18 cellular contexts compared by ENCODE assay signal in genomic region chr12:108455706-108456105, GRCh38. TPM values are rescaled to one million over a fixed set of nuclear protein-coding genes. Genes with fewer than 3 reads are reported as not detected.
DNase-seq lines count a peak whose midpoint lies in the region; ATAC-seq, FAIRE-seq and TF ChIP-seq lines count a peak whose summit lies in the region.
"Had no signal": no experiment of that assay in that cellular context is flagged by ENCODE, and none has a peak within 500 bp of the region (broad histone marks: within the 10 kb centered on the region; RNA-seq: fewer than 3 reads in every experiment).

No MANE protein-coding gene starts in this region.

- no peaks in the 10 kb centered on the region for H3K36me3 Mint-ChIP-seq in dendritic cell treated with granulocyte-macrophage colony-stimulating factor and Interleukin-4, amounts not matched to agents 40 ng/mL and 50 ng/mL, for 4 days (ENCODE audit: low read depth)

- no peaks in the 10 kb centered on the region for H3K9me3 Mint-ChIP-seq in dendritic cell treated with granulocyte-macrophage colony-stimulating factor and Interleukin-4, amounts not matched to agents 40 ng/mL and 50 ng/mL, for 4 days

- WGBS in prostate gland, result 70% methylated on average over 4 of the region's 4 CpGs

- H3K4me3 Mint-ChIP-seq in dendritic cell treated with granulocyte-macrophage colony-stimulating factor and Interleukin-4, amounts not matched to agents 40 ng/mL and 50 ng/mL, for 4 days, result no peak overlapping the region

- no peak overlapping the region for H3K27ac ChIP-seq in prostate gland
- H3K27ac ChIP-seq: KMS-11, PC-9 had no signal

- TF ChIP-seq POLR2A in prostate gland (IDR thresholded peaks at IDR 0.05), result no peak

- peak; percentile 21 for FAIRE-seq in GM18507 (lab: Jason Lieb, UNC)

- DNase-seq in GM12865 (ENCODE audit: low read depth) (peak; percentile 23), GM18507 (ENCODE audit: extremely low spot score, insufficient read length, low read depth) (no peak), sciatic nerve (ENCODE audit: low spot score) (no peak), prostate gland (ENCODE audit: low spot score) (no peak), SW480 (ENCODE audit: low spot score) (no peak)
- DNase-seq in stimulated activated CD4-positive, alpha-beta T cell treated with anti-CD3 and anti-CD28 coated beads, Interleukin-1b, Interleukin-23, amount 100 ng/mL, for 48 hours, result no peak
- DNase-seq: ACHN, C1 segment of cervical spinal cord, DMS79, NCI-H1092, NCI-H1436 treated with DMSO at 0.1 percent for 48 hours, NCI-H2029, NCI-H345, NCI-H524 treated with DMSO at 0.1 percent for 48 hours, PC-9 had no signal

- no peaks in the 10 kb centered on the region for H3K27me3 ChIP-seq in prostate gland (replicated peaks; ENCODE audit: insufficient read depth)

- H3K36me3 ChIP-seq in prostate gland, result no peaks in the 10 kb centered on the region
- H3K36me3 ChIP-seq: HAP-1 had no signal

- H3K4me3 ChIP-seq in GM12865 (ENCODE audit: low read depth, low read length), result no peak overlapping the region
- H3K4me3 ChIP-seq in prostate gland, result no peak overlapping the region
- H3K4me3 ChIP-seq: HAP-1, PC-9 had no signal

- H3K27ac Mint-ChIP-seq in dendritic cell treated with granulocyte-macrophage colony-stimulating factor and Interleukin-4, amounts not matched to agents 40 ng/mL and 50 ng/mL, for 4 days, result peak overlapping the region; percentile 76

- peaks cover 23% of the 10 kb centered on the region for H3K4me1 Mint-ChIP-seq in dendritic cell treated with granulocyte-macrophage colony-stimulating factor and Interleukin-4, amounts not matched to agents 40 ng/mL and 50 ng/mL, for 4 days (ENCODE audit: low read depth)

- ATAC-seq in sciatic nerve, result peak; percentile 48

- H3K27me3 Mint-ChIP-seq in dendritic cell treated with granulocyte-macrophage colony-stimulating factor and Interleukin-4, amounts not matched to agents 40 ng/mL and 50 ng/mL, for 4 days, result peaks cover 37% of the 10 kb centered on the region

- TF ChIP-seq CTCF in GM12865 (IDR thresholded peaks at IDR 0.05; ENCODE audit: insufficient read depth, low read depth, low read length, missing control alignments) (no peak), prostate gland (IDR thresholded peaks at IDR 0.05) (no peak)

- intact Hi-C loops in dendritic cell treated with granulocyte-macrophage colony-stimulating factor and Interleukin-4, amounts not matched to agents 40 ng/mL and 50 ng/mL, for 4 days (cut with micrococcal nuclease), result loop anchor here (5.0 kb wide), 4 partner anchors 118 to 463 kb away; partner anchors contain the start of gene CMKLR1
- intact Hi-C loops in sciatic nerve (cut with DNase I) (no loop called here), prostate gland (cut with DNase I) (no loop called here)

- H3K9me3 ChIP-seq in prostate gland, result no peaks in the 10 kb centered on the region
- H3K9me3 ChIP-seq: HAP-1 had no signal

- H3K4me1 ChIP-seq in prostate gland (replicated peaks), result no peaks in the 10 kb centered on the region
- H3K4me1 ChIP-seq: HAP-1 had no signal

RNA-seq across cellular contexts. Expression of gene FICD, which starts 59.4 kb away (rescaled TPM):
- total RNA-seq in sciatic nerve, result 8.2 TPM
- 10 to 100 TPM in 1 of 2 donors, 1 to 10 TPM in 1; 8.2 to 10.7 TPM for total RNA-seq in prostate gland
